In genomic region chr1:182388392-182389134, GRCh38 we compare ENCODE assay signal across 8 cellular contexts. TPM values are rescaled to one million over a fixed set of nuclear protein-coding genes. Genes with fewer than 3 reads are reported as not detected.
DNase-seq lines count a peak whose midpoint lies in the region; ATAC-seq and TF ChIP-seq lines count a peak whose summit lies in the region.

No MANE protein-coding gene starts in this region.

- CTCF ChIA-PET in Caco-2 (lab: Charles Lee): no interaction called here

- H3K9me3 ChIP-seq in Caco-2 (no peaks in the 10 kb centered on the region), SK-N-MC (ENCODE audit: low read depth, low read length) (no peaks in the 10 kb centered on the region), prostate gland (no peaks in the 10 kb centered on the region)

- ATAC-seq in GM21381 (IDR thresholded peaks at IDR 0.05; ENCODE audit: unreplicated experiment): no peak

- no peak overlapping the region for H3K27ac ChIP-seq in SK-N-MC
- peak overlapping the region; percentile 97 to 99 for H3K27ac ChIP-seq in prostate gland

- POLR2A ChIA-PET in Caco-2 (lab: Charles Lee): no interaction called here

- intact Hi-C loops in Caco-2 (cut with micrococcal nuclease; ENCODE audit: unreplicated experiment) (no loop called here), prostate gland (cut with DNase I) (no loop called here)

- H3K36me3 ChIP-seq in Caco-2 (ENCODE audit: control insufficient read depth, insufficient read depth, low read length) (peaks cover 29% of the 10 kb centered on the region), SK-N-MC (ENCODE audit: insufficient read depth, low read length) (peaks cover 61% of the 10 kb centered on the region), prostate gland (peaks cover 16 to 20% of the 10 kb centered on the region in 2 donors)

- H3K4me3 ChIP-seq in Caco-2 (ENCODE audit: low read depth, low read length): peak overlapping the region; percentile 95
- H3K4me3 ChIP-seq in SK-N-MC: peak overlapping the region; percentile 77
- H3K4me3 ChIP-seq in prostate gland: peak overlapping the region; percentile 56 to 90

- H3K4me1 ChIP-seq in Caco-2 (peaks cover 25% of the 10 kb centered on the region), prostate gland (replicated peaks) (no peaks in the 10 kb centered on the region)

- H3K27me3 Mint-ChIP-seq in Caco-2 (ENCODE audit: insufficient read depth, unreplicated experiment): no peaks in the 10 kb centered on the region
- peaks cover 15% of the 10 kb centered on the region for H3K27me3 Mint-ChIP-seq in glutamatergic neuron (ENCODE audit: unreplicated experiment)

- H3K36me3 Mint-ChIP-seq in Caco-2 (ENCODE audit: insufficient read depth, unreplicated experiment) (peaks cover 84% of the 10 kb centered on the region), glutamatergic neuron (ENCODE audit: unreplicated experiment) (no peaks in the 10 kb centered on the region)

- no peaks in the 10 kb centered on the region for H3K9me3 Mint-ChIP-seq in Caco-2 (ENCODE audit: unreplicated experiment)
- peaks cover 15% of the 10 kb centered on the region for H3K9me3 Mint-ChIP-seq in glutamatergic neuron (ENCODE audit: unreplicated experiment)

- TF ChIP-seq POLR2A in prostate gland (IDR thresholded peaks at IDR 0.05): no peak

- H3K4me3 Mint-ChIP-seq in Caco-2 (ENCODE audit: unreplicated experiment) (peak overlapping the region; percentile 99), glutamatergic neuron (ENCODE audit: unreplicated experiment) (peak overlapping the region; percentile 93)

- H3K27me3 ChIP-seq in Caco-2 (replicated peaks; ENCODE audit: control insufficient read depth, insufficient read depth, low read length) (no peaks in the 10 kb centered on the region), prostate gland (replicated peaks; ENCODE audit: insufficient read depth) (no peaks in the 10 kb centered on the region)

- H3K27ac Mint-ChIP-seq in Caco-2 (ENCODE audit: unreplicated experiment) (peak overlapping the region; percentile 97), glutamatergic neuron (ENCODE audit: unreplicated experiment) (no peak overlapping the region)

- WGBS in prostate gland: 65% methylated on average over 5 of the region's 5 CpGs

- no peak for DNase-seq in Caco-2
- DNase-seq in SK-N-MC (ENCODE audit: low read depth, low spot score): no peak
- DNase-seq in glutamatergic neuron: no peak
- no peak for DNase-seq in prostate gland (ENCODE audit: low spot score)
- no peak for DNase-seq in NOMO-1 treated with DMSO at 0.1 percent for 48 hours (lab: John Stamatoyannopoulos, UW; ENCODE audit: unreplicated experiment)
- no peak for DNase-seq in ecto neural progenitor cell (ENCODE audit: low spot score)
- no peak for DNase-seq in activated T-cell treated with anti-CD3 and anti-CD28 coated beads, Interleukin-2, amount 50 U/mL, for 48 hours

- no TSS peak for BruUV-seq in Caco-2 (replicated peaks; lab: Mats Ljungman, UMichigan)

- peak overlapping the region; percentile 96 for H3K9ac ChIP-seq in SK-N-MC (ENCODE audit: insufficient read length)

- TF ChIP-seq CTCF in Caco-2 (IDR thresholded peaks at IDR 0.05; ENCODE audit: insufficient read depth in 1 of 2, low read depth in 1 of 2, low read length in 1 of 2, severe bottlenecking in 1 of 2, unreplicated experiment in 1 of 2) (no peak), glutamatergic neuron (IDR thresholded peaks at IDR 0.05; ENCODE audit: partially characterized antibody, unreplicated experiment) (no peak), prostate gland (IDR thresholded peaks at IDR 0.05) (no peak)

- H3K4me1 Mint-ChIP-seq in Caco-2 (ENCODE audit: low read depth, unreplicated experiment): peaks cover 7% of the 10 kb centered on the region
- peaks cover 19% of the 10 kb centered on the region for H3K4me1 Mint-ChIP-seq in glutamatergic neuron (ENCODE audit: low read depth, unreplicated experiment)

RNA-seq across cellular contexts. Expression of gene GLUL, which starts 3.0 kb away (rescaled TPM):
- total RNA-seq in Caco-2 (2022): 394 TPM in 2 replicates
- total RNA-seq in glutamatergic neuron (ENCODE audit: unreplicated experiment): 312 TPM
- 1,000 to 10,000 TPM in 1 of 2 donors, 100 to 1,000 TPM in 1; 538 to 1,389 TPM for total RNA-seq in prostate gland

RNA-seq across cellular contexts. Expression of gene TEDDM1, which starts 11.9 kb away (rescaled TPM):
- total RNA-seq in Caco-2 (2022) (not detected in 2 replicates), glutamatergic neuron (ENCODE audit: unreplicated experiment) (not detected), prostate gland (not detected)
